ENCODE assay signal across 28 cellular contexts in the genomic region with DNA sequence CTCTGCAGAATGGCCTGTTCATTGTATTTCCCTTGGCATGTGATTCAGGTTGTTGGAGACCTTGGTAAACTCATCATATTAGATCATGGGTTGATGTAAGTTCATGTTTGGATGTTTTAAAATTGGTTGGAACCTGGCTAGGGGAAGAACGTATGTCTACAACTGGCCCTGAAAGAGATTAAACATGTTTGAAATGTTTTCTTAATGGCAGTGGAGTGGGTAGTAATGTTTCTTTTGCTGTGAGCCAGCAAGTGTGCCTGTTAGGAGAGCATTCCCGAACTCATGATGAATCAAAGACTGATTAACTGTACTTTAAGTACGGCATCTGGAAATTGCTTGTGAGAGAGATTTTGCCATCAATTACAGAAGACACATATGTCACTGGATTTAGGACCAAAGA. TPM values are rescaled to one million over a fixed set of nuclear protein-coding genes. Genes with fewer than 3 reads are reported as not detected.
DNase-seq lines count a peak whose midpoint lies in the region; ATAC-seq, FAIRE-seq and TF ChIP-seq lines count a peak whose summit lies in the region.
"Had no signal": no experiment of that assay in that cellular context is flagged by ENCODE, and none has a peak within 500 bp of the region (broad histone marks: within the 10 kb centered on the region; RNA-seq: fewer than 3 reads in every experiment).

No MANE protein-coding gene starts in this region.

- peak overlapping the region; percentile 11 for H3K27ac ChIP-seq in epithelial cell of prostate
- H3K27ac ChIP-seq: neutrophil, SJSA1, spleen, testis had no signal

- peak; percentile 51 for DNase-seq in Caki2 (ENCODE audit: low read depth)
- DNase-seq in RCC 7860 (ENCODE audit: low spot score), result peak; percentile 8
- no peak for DNase-seq in epithelial cell of prostate (ENCODE audit: low read depth, low spot score)
- no peak for DNase-seq in progenitor cell of endocrine pancreas (ENCODE audit: low spot score, unreplicated experiment)
- no peak for DNase-seq in SHP77 (lab: John Stamatoyannopoulos, UW)
- no peak for DNase-seq in GOT3 (lab: John Stamatoyannopoulos, UW)
- DNase-seq: activated CD4-positive, CD25-positive, alpha-beta regulatory T cell treated with anti-CD3 and anti-CD28 coated beads, Interleukin-2, amount 50 U/mL, for 72 hours; activated CD8-positive, alpha-beta T cell treated with anti-CD3 and anti-CD28 coated beads for 36 hours; activated effector memory CD4-positive, alpha-beta T cell treated with Interleukin-2 at 50 U/mL for 16 hours; activated naive CD8-positive, alpha-beta T cell treated with anti-CD3 and anti-CD28 coated beads, Interleukin-2, amount 10 ng/mL, durations not matched to agents 7 days and 5 days; left cardiac atrium; MM.1S; NCI-H1417 treated with DMSO at 0.1 percent for 48 hours; NK-92 treated with Interleukin-12 subunit alpha and Interleukin-12 subunit beta, amount 100 ng/mL, for 24 hours; retina; spleen; stimulated activated CD4-positive, alpha-beta T cell treated with anti-CD3 and anti-CD28 coated beads, Interleukin-4, amount 100 ng/mL, for 1 hour; stimulated activated naive CD4-positive, alpha-beta T cell; T-cell; testis had no signal

- FAIRE-seq in RCC 7860 (lab: Jason Lieb, UNC), result peak; percentile 46
- FAIRE-seq: endometrium, K562 had no signal

- H3K27ac Mint-ChIP-seq in progenitor cell of endocrine pancreas, result peak overlapping the region; percentile 60
- H3K27ac Mint-ChIP-seq: activated CD8-positive, alpha-beta T cell treated with anti-CD3 and anti-CD28 coated beads for 36 hours; activated naive CD8-positive, alpha-beta T cell treated with anti-CD3 and anti-CD28 coated beads, Interleukin-2, amount 10 ng/mL, durations not matched to agents 7 days and 5 days; memory B cell; T-cell had no signal

- H3K4me1 Mint-ChIP-seq in progenitor cell of endocrine pancreas (ENCODE audit: low read depth), result peaks cover 37% of the 10 kb centered on the region
- H3K4me1 Mint-ChIP-seq: activated naive CD8-positive, alpha-beta T cell treated with anti-CD3 and anti-CD28 coated beads, Interleukin-2, amount 10 ng/mL, durations not matched to agents 7 days and 5 days; memory B cell; T-cell had no signal

- no peak overlapping the region for H3K4me3 Mint-ChIP-seq in progenitor cell of endocrine pancreas (ENCODE audit: low read depth)
- H3K4me3 Mint-ChIP-seq: activated CD8-positive, alpha-beta T cell treated with anti-CD3 and anti-CD28 coated beads for 36 hours; activated naive CD8-positive, alpha-beta T cell treated with anti-CD3 and anti-CD28 coated beads, Interleukin-2, amount 10 ng/mL, durations not matched to agents 7 days and 5 days; memory B cell; T-cell had no signal

- peaks cover 25% of the 10 kb centered on the region for H3K36me3 Mint-ChIP-seq in progenitor cell of endocrine pancreas (ENCODE audit: insufficient read depth)
- H3K36me3 Mint-ChIP-seq: activated naive CD8-positive, alpha-beta T cell treated with anti-CD3 and anti-CD28 coated beads, Interleukin-2, amount 10 ng/mL, durations not matched to agents 7 days and 5 days; memory B cell; T-cell had no signal

- no peak for ATAC-seq in HG03175 (IDR thresholded peaks at IDR 0.05; ENCODE audit: unreplicated experiment)
- no peak for ATAC-seq in HG02852 (IDR thresholded peaks at IDR 0.05; ENCODE audit: unreplicated experiment)
- ATAC-seq: activated CD8-positive, alpha-beta T cell treated with anti-CD3 and anti-CD28 coated beads for 36 hours; K562; Panc1; T-cell had no signal

- in situ Hi-C loops in Caki2 (cut with HindIII; ENCODE audit: low pct_unique_long_range_greater_than_20kb, low sequenced_read_pairs), result no loop called here

- no peaks in the 10 kb centered on the region for H3K27me3 Mint-ChIP-seq in progenitor cell of endocrine pancreas
- H3K27me3 Mint-ChIP-seq: T-cell had no signal

- no peak for TF ChIP-seq CTCF in progenitor cell of endocrine pancreas (IDR thresholded peaks at IDR 0.05; ENCODE audit: unreplicated experiment)

- H3K9me3 Mint-ChIP-seq in progenitor cell of endocrine pancreas (ENCODE audit: low read depth), result no peaks in the 10 kb centered on the region
- H3K9me3 Mint-ChIP-seq: activated CD8-positive, alpha-beta T cell treated with anti-CD3 and anti-CD28 coated beads for 36 hours; activated naive CD8-positive, alpha-beta T cell treated with anti-CD3 and anti-CD28 coated beads, Interleukin-2, amount 10 ng/mL, durations not matched to agents 7 days and 5 days; memory B cell; T-cell had no signal

RNA-seq across cellular contexts. Expression of a gene that starts 44.5 kb away (rescaled TPM):
- total RNA-seq in Caki2 (2014; rRNA removed; shearing (Covaris generic); ENCODE audit: low replicate concordance), result 18.0 and 22.1 TPM in 2 replicates
- 281 and 286 TPM in 2 replicates for total RNA-seq in progenitor cell of endocrine pancreas

Comparison
In these comparisons a context has a peak if more than half of its experiments do, and no peak if none do; other contexts are left out.
1. DNase-seq: peak in Caki2 (single experiment) and RCC 7860 (single experiment); none in epithelial cell of prostate (single experiment), progenitor cell of endocrine pancreas (single experiment), SHP77 (0 of 2) and GOT3 (single experiment).
2. RNA of a gene that starts 44.5 kb away (total RNA-seq): 281 to 286 TPM in progenitor cell of endocrine pancreas; 18.0 to 22.1 TPM in Caki2; every median in the first group is over 10 times any median in the second.